In the genomic region with DNA sequence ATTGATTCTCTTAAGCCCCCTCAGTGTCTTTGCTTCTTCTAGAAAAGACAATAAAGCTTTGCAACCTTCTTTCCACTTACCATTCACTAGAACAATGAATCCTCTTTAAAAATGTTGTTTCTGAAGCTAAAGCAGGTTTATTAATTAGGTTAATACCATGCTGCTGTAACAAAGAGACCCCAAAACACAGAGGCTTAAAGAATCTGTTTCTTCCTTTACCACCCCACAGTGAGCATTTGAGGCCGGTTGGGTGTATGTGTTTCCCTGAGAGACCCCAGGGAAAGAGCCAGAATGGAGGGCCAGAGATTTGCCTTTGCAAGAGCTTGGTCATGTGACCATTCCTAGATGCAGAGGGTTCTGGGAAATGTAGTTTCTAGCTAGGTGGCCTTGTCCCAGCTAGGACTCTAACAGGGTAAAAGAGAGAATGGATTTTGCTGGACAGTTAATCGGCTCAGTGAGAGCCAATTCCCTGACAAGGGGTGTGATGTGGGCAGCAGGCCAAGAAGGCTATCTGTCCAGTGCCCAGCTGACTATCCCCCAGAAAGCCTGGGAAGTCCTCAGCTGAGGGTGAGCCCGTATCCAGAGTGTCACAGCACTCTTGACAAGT, we compare ENCODE assay signal across 2 cellular contexts.
TF ChIP-seq lines count a peak whose summit lies in the region.

No MANE protein-coding gene starts in this region.

TF ChIP-seq in Ishikawa, 13 proteins besides CTCF, POLR2A, EP300 and RAD21:
- TF ChIP-seq REST (IDR thresholded peaks at IDR 0.05; ENCODE audit: low read depth): no peak
- TF ChIP-seq, protein P1, sequence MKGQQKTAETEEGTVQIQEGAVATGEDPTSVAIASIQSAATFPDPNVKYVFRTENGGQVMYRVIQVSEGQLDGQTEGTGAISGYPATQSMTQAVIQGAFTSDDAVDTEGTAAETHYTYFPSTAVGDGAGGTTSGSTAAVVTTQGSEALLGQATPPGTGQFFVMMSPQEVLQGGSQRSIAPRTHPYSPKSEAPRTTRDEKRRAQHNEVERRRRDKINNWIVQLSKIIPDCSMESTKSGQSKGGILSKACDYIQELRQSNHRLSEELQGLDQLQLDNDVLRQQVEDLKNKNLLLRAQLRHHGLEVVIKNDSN (IDR thresholded peaks at IDR 0.05): peak; percentile 93

TF ChIP-seq in GM12878, 131 proteins besides CTCF, POLR2A, EP300 and RAD21 (continued from another document):
- TF ChIP-seq, protein P1 (IDR thresholded peaks at IDR 0.05; ENCODE audit: borderline replicate concordance, extremely low read length, insufficient read depth, low read depth, low read length): peak; percentile 27
